12 cellular contexts compared by ENCODE assay signal in the genomic region with DNA sequence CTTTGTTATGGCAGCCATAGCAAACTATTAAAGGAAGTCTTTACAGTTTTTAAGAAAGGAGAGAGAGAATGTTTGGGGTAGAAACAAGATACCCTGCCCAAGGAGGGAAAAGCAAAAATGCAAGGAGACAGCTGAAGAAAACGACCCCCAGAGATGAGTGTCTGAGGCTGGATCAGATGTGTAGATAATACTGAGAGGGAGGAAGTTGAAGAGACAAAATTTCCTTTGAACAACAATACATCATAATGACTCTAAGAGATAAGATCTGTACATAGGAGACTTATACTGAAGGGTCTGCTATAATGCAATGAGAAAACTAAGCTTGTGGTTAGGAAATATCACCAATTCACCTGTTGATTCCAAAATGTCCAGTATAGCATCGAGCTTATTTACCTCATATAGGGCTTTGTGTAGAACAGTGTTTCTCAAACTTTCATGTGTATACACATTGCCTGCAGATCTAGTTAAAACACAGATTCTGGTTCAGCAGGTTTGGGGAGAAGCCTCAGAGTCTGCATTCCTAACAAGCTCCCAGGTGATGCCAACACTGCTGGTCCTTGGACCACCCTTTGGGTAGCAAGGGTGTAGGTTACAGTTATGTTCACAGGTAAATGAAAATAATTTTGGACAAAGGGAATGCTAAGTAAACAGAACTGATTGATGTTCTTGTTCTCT.
"Had no signal": no experiment of that assay in that cellular context is flagged by ENCODE, and none has a peak within 500 bp of the region (broad histone marks: within the 10 kb centered on the region; RNA-seq: fewer than 3 reads in every experiment).

No MANE protein-coding gene starts in this region.

- ATAC-seq: gastrocnemius medialis; natural killer cell treated with Interleukin-12 subunit alpha and Interleukin-12 subunit beta and Interleukin-15 and Interleukin-18, amount 100 ng/mL, for 72 hours had no signal

- H3K27me3 Mint-ChIP-seq: stimulated activated naive CD8-positive, alpha-beta T cell treated with anti-CD3 and anti-CD28 coated beads, Interleukin-15, Interleukin-2, amounts not matched to agents 100 ng/mL and 50 ng/mL, for 24 hours had no signal

- DNase-seq: activated CD4-positive, alpha-beta T cell treated with anti-CD3 and anti-CD28 coated beads for 48 hours; activated naive CD4-positive, alpha-beta T cell treated with anti-CD3 and anti-CD28 coated beads, Interleukin-2, amount 10 ng/mL, durations not matched to agents 7 days and 5 days; activated T-cell treated with anti-CD3 and anti-CD28 coated beads for 4 hours; gastrocnemius medialis; heart right ventricle; islet precursor cell; left lung; occipital lobe; stimulated activated CD4-positive, alpha-beta T cell treated with anti-CD3 and anti-CD28 coated beads, Interleukin-4, amount 100 ng/mL, for 24 hours had no signal

- H3K27ac Mint-ChIP-seq: activated naive CD4-positive, alpha-beta T cell treated with anti-CD3 and anti-CD28 coated beads, Interleukin-2, amount 10 ng/mL, durations not matched to agents 7 days and 5 days; activated T-helper 2 cell treated with anti-CD3 and anti-CD28 coated beads, Interferon-gamma antibody, Interleukin-2, Interleukin-4, amounts not matched to agents 10 μg/mL and 5 μg/mL and 100 μg/mL, durations not matched to agents 14 hours and 24 hours and 36 hours; natural killer cell treated with Interleukin-12 subunit alpha and Interleukin-12 subunit beta and Interleukin-15 and Interleukin-18, amount 100 ng/mL, for 72 hours; stimulated activated naive CD8-positive, alpha-beta T cell treated with anti-CD3 and anti-CD28 coated beads, Interleukin-15, Interleukin-2, amounts not matched to agents 100 ng/mL and 50 ng/mL, for 24 hours had no signal

- H3K9me3 Mint-ChIP-seq: activated naive CD4-positive, alpha-beta T cell treated with anti-CD3 and anti-CD28 coated beads, Interleukin-2, amount 10 ng/mL, durations not matched to agents 7 days and 5 days; activated T-helper 2 cell treated with anti-CD3 and anti-CD28 coated beads, Interferon-gamma antibody, Interleukin-2, Interleukin-4, amounts not matched to agents 10 μg/mL and 5 μg/mL and 100 μg/mL, durations not matched to agents 14 hours and 24 hours and 36 hours; natural killer cell treated with Interleukin-12 subunit alpha and Interleukin-12 subunit beta and Interleukin-15 and Interleukin-18, amount 100 ng/mL, for 72 hours; stimulated activated naive CD8-positive, alpha-beta T cell treated with anti-CD3 and anti-CD28 coated beads, Interleukin-15, Interleukin-2, amounts not matched to agents 100 ng/mL and 50 ng/mL, for 24 hours had no signal

- H3K4me3 Mint-ChIP-seq: activated naive CD4-positive, alpha-beta T cell treated with anti-CD3 and anti-CD28 coated beads, Interleukin-2, amount 10 ng/mL, durations not matched to agents 7 days and 5 days; natural killer cell treated with Interleukin-12 subunit alpha and Interleukin-12 subunit beta and Interleukin-15 and Interleukin-18, amount 100 ng/mL, for 72 hours; stimulated activated naive CD8-positive, alpha-beta T cell treated with anti-CD3 and anti-CD28 coated beads, Interleukin-15, Interleukin-2, amounts not matched to agents 100 ng/mL and 50 ng/mL, for 24 hours had no signal

- H3K36me3 Mint-ChIP-seq: activated naive CD4-positive, alpha-beta T cell treated with anti-CD3 and anti-CD28 coated beads, Interleukin-2, amount 10 ng/mL, durations not matched to agents 7 days and 5 days; natural killer cell treated with Interleukin-12 subunit alpha and Interleukin-12 subunit beta and Interleukin-15 and Interleukin-18, amount 100 ng/mL, for 72 hours had no signal
